ENCODE assay signal across 10 cellular contexts in the genomic region with DNA sequence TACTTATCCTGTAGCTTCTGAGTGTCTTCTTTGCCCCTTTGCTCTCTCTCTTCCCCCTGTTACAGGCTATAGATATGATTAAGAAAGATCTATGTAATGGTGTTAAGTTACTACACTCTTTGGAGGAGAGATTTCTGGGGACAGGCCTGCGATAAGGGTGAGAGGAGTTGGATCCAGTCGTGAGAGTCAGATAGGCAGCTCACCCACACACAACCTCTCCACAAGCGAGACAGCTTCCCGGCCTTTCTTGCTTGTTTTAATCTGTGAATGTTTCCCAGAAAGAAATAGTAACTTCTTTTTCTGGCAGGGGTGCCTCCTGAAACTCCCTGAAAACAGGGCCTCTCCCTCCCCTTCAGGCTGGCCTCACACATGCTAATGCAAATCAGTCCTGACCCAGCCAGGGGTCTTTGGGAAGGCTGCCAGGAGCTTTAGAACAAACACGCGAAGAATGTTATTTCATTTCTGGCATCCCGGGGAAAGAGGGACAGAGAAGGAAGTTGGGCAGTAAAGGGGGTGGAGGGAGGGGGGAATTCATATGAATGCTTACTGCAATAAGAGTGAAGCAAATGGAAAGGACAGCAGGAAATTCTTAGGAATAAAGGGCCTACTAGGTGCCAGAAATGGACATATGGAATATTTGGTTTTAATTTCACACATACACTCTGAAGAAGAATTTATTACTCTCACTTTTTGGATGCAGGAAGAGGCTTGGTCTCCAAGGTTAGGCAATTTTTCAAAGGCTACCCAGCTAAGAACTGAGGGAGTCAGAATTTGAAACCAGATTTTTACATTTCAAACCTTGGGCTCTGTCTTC.
DNase-seq lines count a peak whose midpoint lies in the region; ATAC-seq and TF ChIP-seq lines count a peak whose summit lies in the region.
"Had no signal": no experiment of that assay in that cellular context is flagged by ENCODE, and none has a peak within 500 bp of the region (broad histone marks: within the 10 kb centered on the region; RNA-seq: fewer than 3 reads in every experiment).

No MANE protein-coding gene starts in this region.

- TF ChIP-seq CTCF in cardiac fibroblast (IDR thresholded peaks at IDR 0.05; ENCODE audit: low read depth, low read length) (no peak), sigmoid colon (IDR thresholded peaks at IDR 0.05) (no peak)

- H3K36me3 Mint-ChIP-seq in activated T-cell treated with anti-CD3 and anti-CD28 coated beads, Interleukin-2, amount 50 U/mL, for 72 hours (ENCODE audit: insufficient read depth in 2 of 2): no peaks in the 10 kb centered on the region

- H3K9me3 ChIP-seq in iPS-15b (ENCODE audit: control insufficient read depth, insufficient read depth, low read length) (no peaks in the 10 kb centered on the region), sigmoid colon (no peaks in the 10 kb centered on the region)
- H3K9me3 ChIP-seq: right lobe of liver had no signal

- ATAC-seq in GM21367 (IDR thresholded peaks at IDR 0.05; ENCODE audit: unreplicated experiment): no peak
- no peak for ATAC-seq in activated T-cell treated with anti-CD3 and anti-CD28 coated beads, Interleukin-2, amount 50 U/mL, for 72 hours (replicated peaks in 1 of 2)

- peaks cover 0 to 6% of the 10 kb centered on the region in 2 donors for H3K9me3 Mint-ChIP-seq in activated T-cell treated with anti-CD3 and anti-CD28 coated beads, Interleukin-2, amount 50 U/mL, for 72 hours

- H3K36me3 ChIP-seq in iPS-15b (ENCODE audit: control insufficient read depth, insufficient read depth, low read length) (no peaks in the 10 kb centered on the region), sigmoid colon (no peaks in the 10 kb centered on the region)
- H3K36me3 ChIP-seq: right lobe of liver had no signal

- H3K27me3 Mint-ChIP-seq in activated T-cell treated with anti-CD3 and anti-CD28 coated beads, Interleukin-2, amount 50 U/mL, for 72 hours (ENCODE audit: low read depth): no peaks in the 10 kb centered on the region

- no peaks in the 10 kb centered on the region for H3K4me1 Mint-ChIP-seq in activated T-cell treated with anti-CD3 and anti-CD28 coated beads, Interleukin-2, amount 50 U/mL, for 72 hours (ENCODE audit: low read depth)

- no peak overlapping the region for H3K27ac Mint-ChIP-seq in activated T-cell treated with anti-CD3 and anti-CD28 coated beads, Interleukin-2, amount 50 U/mL, for 72 hours

- 60 to 75% methylated on average over 7 of the region's 7 CpGs for WGBS in sigmoid colon, 2 donors

- H3K4me3 Mint-ChIP-seq in activated T-cell treated with anti-CD3 and anti-CD28 coated beads, Interleukin-2, amount 50 U/mL, for 72 hours: no peak overlapping the region

- DNase-seq in HUDEP-2 (lab: John Stamatoyannopoulos, UW; ENCODE audit: unreplicated experiment in 76 of 76) (peak in 52 of 76 experiments; percentile 8 to 74 (median 38)), cardiac fibroblast (ENCODE audit: low read depth in 2 of 2) (peak; percentile 29 to 99), sigmoid colon (no peak), 8988T (no peak)
- no peak for DNase-seq in stimulated activated CD4-positive, alpha-beta T cell treated with anti-CD3 and anti-CD28 coated beads, Interleukin-4, amount 100 ng/mL, for 1 hour
- DNase-seq in activated T-cell treated with anti-CD3 and anti-CD28 coated beads, Interleukin-2, amount 50 U/mL, for 72 hours: no peak
- DNase-seq: NCI-H1436, right lobe of liver had no signal

- no peak for TF ChIP-seq POLR2A in sigmoid colon (IDR thresholded peaks at IDR 0.05)

- no peak overlapping the region for H3K9ac ChIP-seq in iPS-15b (ENCODE audit: low read depth, low read length)

- peaks cover 20% of the 10 kb centered on the region for H3K4me1 ChIP-seq in iPS-15b (ENCODE audit: control insufficient read depth, insufficient read depth, low read length)
- H3K4me1 ChIP-seq in sigmoid colon: peaks cover 0 to 13% (median 12%) of the 10 kb centered on the region in 4 donors

- H3K27me3 ChIP-seq in iPS-15b (ENCODE audit: control insufficient read depth, insufficient read depth, low read length): no peaks in the 10 kb centered on the region
- no peaks in the 10 kb centered on the region for H3K27me3 ChIP-seq in sigmoid colon
- H3K27me3 ChIP-seq: right lobe of liver had no signal

- intact Hi-C loops in sigmoid colon (cut with DNase I): no loop called here

- no peak for TF ChIP-seq EP300 in sigmoid colon (IDR thresholded peaks at IDR 0.05)

- peak overlapping the region; percentile 33 to 39 (median 36) for H3K27ac ChIP-seq in sigmoid colon
- H3K27ac ChIP-seq: right lobe of liver had no signal

- H3K4me3 ChIP-seq in cardiac fibroblast (replicated peaks in 1 of 2; ENCODE audit: low read depth in 2 of 2, low read length in 2 of 2) (no peak overlapping the region), iPS-15b (ENCODE audit: low read depth, low read length) (peak overlapping the region; percentile 20), sigmoid colon (no peak overlapping the region)
- H3K4me3 ChIP-seq: right lobe of liver had no signal

Comparison
In these comparisons a context has a peak if more than half of its experiments do, and no peak if none do; other contexts are left out.
1. DNase-seq: peak in HUDEP-2 (52 of 76) and cardiac fibroblast (2 of 2); none in sigmoid colon (single experiment), 8988T (single experiment), stimulated activated CD4-positive, alpha-beta T cell treated with anti-CD3 and anti-CD28 coated beads, Interleukin-4, amount 100 ng/mL, for 1 hour (single experiment) and activated T-cell treated with anti-CD3 and anti-CD28 coated beads, Interleukin-2, amount 50 U/mL, for 72 hours (0 of 2).